8 cellular contexts compared by ENCODE assay signal in the genomic region with DNA sequence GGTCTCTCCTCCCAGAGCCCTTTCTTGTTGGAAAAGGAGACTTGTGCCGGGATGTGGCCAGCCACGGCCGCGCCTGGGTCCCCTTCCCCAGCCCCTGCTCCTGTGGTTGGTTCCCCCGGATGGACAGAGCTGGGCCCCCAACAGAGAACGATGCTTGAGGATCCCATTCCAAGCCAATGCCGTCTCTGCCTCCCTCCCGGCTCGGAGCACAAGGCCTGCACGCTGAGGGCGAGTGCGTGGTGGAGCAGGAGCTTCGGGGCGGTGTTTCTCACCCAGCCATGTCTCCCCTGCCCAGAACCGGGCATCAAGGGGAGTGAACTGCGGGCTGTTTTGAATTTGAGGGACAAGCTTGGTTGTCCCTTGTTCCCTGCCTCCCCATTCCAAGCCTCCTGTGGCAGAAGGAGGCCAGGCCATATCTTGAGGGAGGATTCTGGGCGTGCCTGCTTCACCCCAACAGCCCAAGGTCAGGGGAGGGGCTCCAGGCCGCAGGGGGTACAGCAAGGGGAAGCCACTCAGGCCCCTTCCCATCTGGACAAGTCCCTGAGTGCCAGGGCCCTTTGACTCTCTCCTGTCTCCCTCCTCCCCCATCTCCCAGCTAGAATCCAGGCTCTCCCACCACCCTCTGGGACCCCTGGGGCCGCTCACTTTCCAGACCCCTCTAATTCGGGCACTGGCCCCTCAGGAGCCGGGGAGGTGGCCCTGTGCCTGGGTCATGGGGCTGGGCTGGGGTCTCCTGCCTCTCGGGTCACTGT. TPM values are rescaled to one million over a fixed set of nuclear protein-coding genes. Genes with fewer than 3 reads are reported as not detected.
A peak's percentile ranks its signal among the peaks of the same experiment; 100 is the strongest.
DNase-seq lines count a peak whose midpoint lies in the region; ATAC-seq and TF ChIP-seq lines count a peak whose summit lies in the region.

No MANE protein-coding gene starts in this region.

- ATAC-seq in effector memory CD8-positive, alpha-beta T cell (replicated peaks), result no peak
- ATAC-seq in HG02610 (IDR thresholded peaks at IDR 0.05; ENCODE audit: unreplicated experiment), result no peak

- H3K27ac ChIP-seq in AG04450 (ENCODE audit: low read depth, low read length) (peak overlapping the region; percentile 97), HUES48 (ENCODE audit: low read depth, low read length) (peak overlapping the region; percentile 93)

- no peaks in the 10 kb centered on the region for H3K27me3 ChIP-seq in AG04450 (ENCODE audit: control insufficient read depth, insufficient read depth, low read length)
- H3K27me3 ChIP-seq in HUES48 (ENCODE audit: control insufficient read depth, insufficient read depth, low read length), result peaks cover 5% of the 10 kb centered on the region

- H3K4me1 Mint-ChIP-seq in effector memory CD8-positive, alpha-beta T cell (ENCODE audit: low read depth in 2 of 2), result peaks cover 18 to 27% of the 10 kb centered on the region in 2 donors
- H3K4me1 Mint-ChIP-seq in neural crest cell, result peaks cover 22% of the 10 kb centered on the region

- no peak for DNase-seq in AG04450 (ENCODE audit: low read depth, low spot score)
- no peak for DNase-seq in effector memory CD8-positive, alpha-beta T cell
- no peak for DNase-seq in neural crest cell (ENCODE audit: low read depth, low spot score)
- DNase-seq in stimulated activated CD4-positive, alpha-beta T cell treated with anti-CD3 and anti-CD28 coated beads, Interleukin-12 subunit alpha, Interleukin-12 subunit beta, amount 100 ng/mL, for 4 hours, result no peak
- DNase-seq in NCI-H128 (lab: John Stamatoyannopoulos, UW; ENCODE audit: unreplicated experiment), result no peak
- no peak for DNase-seq in NCI-H748 (lab: John Stamatoyannopoulos, UW; ENCODE audit: unreplicated experiment)

- H3K4me3 ChIP-seq in AG04450 (ENCODE audit: low read depth, low read length) (peak overlapping the region; percentile 43), HUES48 (ENCODE audit: low read depth, low read length) (peak overlapping the region; percentile 36)

- no peaks in the 10 kb centered on the region for H3K36me3 ChIP-seq in HUES48 (ENCODE audit: control insufficient read depth, insufficient read depth, low read length)

- no peak for TF ChIP-seq CTCF in AG04450 (IDR thresholded peaks at IDR 0.05; ENCODE audit: low read depth, low read length)
- TF ChIP-seq CTCF in neural crest cell (conservative IDR thresholded peaks at IDR 0.05), result no peak

- H3K9me3 ChIP-seq in AG04450 (ENCODE audit: control insufficient read depth, insufficient read depth, low read length), result no peaks in the 10 kb centered on the region
- no peaks in the 10 kb centered on the region for H3K9me3 ChIP-seq in HUES48 (ENCODE audit: control insufficient read depth, insufficient read depth, low read length)

- CTCF ChIA-PET in AG04450 (lab: Charles Lee), result interaction anchor here (1.7 kb wide), 1 partner anchor 45 kb away, joined by 6 read pairs; no protein-coding TSS in a partner anchor

- peaks cover 0 to 12% of the 10 kb centered on the region in 2 donors for H3K27me3 Mint-ChIP-seq in effector memory CD8-positive, alpha-beta T cell
- H3K27me3 Mint-ChIP-seq in neural crest cell (ENCODE audit: low read depth), result peaks cover 55% of the 10 kb centered on the region

- H3K9me3 Mint-ChIP-seq in effector memory CD8-positive, alpha-beta T cell, result no peaks in the 10 kb centered on the region
- H3K9me3 Mint-ChIP-seq in neural crest cell, result no peaks in the 10 kb centered on the region

- no peaks in the 10 kb centered on the region for H3K36me3 Mint-ChIP-seq in effector memory CD8-positive, alpha-beta T cell (ENCODE audit: insufficient read depth)
- no peaks in the 10 kb centered on the region for H3K36me3 Mint-ChIP-seq in neural crest cell (ENCODE audit: low read depth)

- H3K4me1 ChIP-seq in HUES48 (ENCODE audit: control insufficient read depth, insufficient read depth, low read length), result peaks cover 34% of the 10 kb centered on the region

- H3K4me3 Mint-ChIP-seq in effector memory CD8-positive, alpha-beta T cell, result peak overlapping the region; percentile 53 to 58
- H3K4me3 Mint-ChIP-seq in neural crest cell, result peak overlapping the region; percentile 64

- POLR2A ChIA-PET in AG04450 (lab: Yijun Ruan, JAX), result interaction anchor here (2.2 to 3.5 kb wide), 2 partner anchors 8 to 43 kb away, joined by 5 to 32 read pairs; partner anchors contain the start of gene SOCS3

- peak overlapping the region; percentile 59 to 77 for H3K27ac Mint-ChIP-seq in effector memory CD8-positive, alpha-beta T cell
- no peak overlapping the region for H3K27ac Mint-ChIP-seq in neural crest cell (ENCODE audit: unreplicated experiment)

- peak overlapping the region; percentile 63 for H3K9ac ChIP-seq in HUES48 (ENCODE audit: low read depth, low read length)

RNA-seq across cellular contexts. Expression of gene SOCS3, which starts 43.6 kb away (rescaled TPM):
- 15.3 and 21.0 TPM in 2 replicates for polyA plus RNA-seq in AG04450 (2011; rRNA removed)
- 40.1 and 42.9 TPM in 2 replicates for polyA minus RNA-seq in AG04450 (2011; rRNA and poly(A)+ RNA removed)
- 5.4 and 6.1 TPM in 2 replicates for total RNA-seq in neural crest cell
